9 cellular contexts compared by ENCODE assay signal in genomic region chr4:14871676-14872430, GRCh38.
DNase-seq lines count a peak whose midpoint lies in the region; ATAC-seq and TF ChIP-seq lines count a peak whose summit lies in the region.
"Had no signal": no experiment of that assay in that cellular context is flagged by ENCODE, and none has a peak within 500 bp of the region (broad histone marks: within the 10 kb centered on the region; RNA-seq: fewer than 3 reads in every experiment).

No MANE protein-coding gene starts in this region.

- POLR2A ChIA-PET in PC-3 (lab: Charles Lee; ENCODE audit: unreplicated experiment), result no interaction called here

- H3K4me3 ChIP-seq in PC-3 (ENCODE audit: low read length), result no peak overlapping the region

- H3F3A ChIP-seq in PC-3 (ENCODE audit: low read length, unreplicated experiment), result no peaks in the 10 kb centered on the region

- H3K36me3 ChIP-seq in PC-3 (ENCODE audit: low read depth, low read length), result no peaks in the 10 kb centered on the region

- H3K4me2 ChIP-seq in PC-3 (ENCODE audit: low read length), result peak overlapping the region; percentile 52

- no peaks in the 10 kb centered on the region for H3K9me2 ChIP-seq in PC-3 (replicated peaks; ENCODE audit: low read length)

- TF ChIP-seq CTCF in PC-3 (conservative IDR thresholded peaks at IDR 0.05; ENCODE audit: low read depth, low read length), result peak; percentile 71

- no TSS peak for BruUV-seq in PC-3 (replicated peaks; lab: Mats Ljungman, UMichigan)

- DNase-seq in SKM-1 treated with dmso at 0.1 percent for 144 hours (lab: John Stamatoyannopoulos, UW; ENCODE audit: unreplicated experiment) (peak; percentile 4), SKM-1 (lab: John Stamatoyannopoulos, UW; ENCODE audit: unreplicated experiment) (no peak), PC-3 (peak; percentile 90), dermis blood vessel endothelial cell (peak; percentile 14), NCI-H510A treated with DMSO at 0.1 percent for 48 hours (lab: John Stamatoyannopoulos, UW) (no peak), NCI-H1694 (lab: John Stamatoyannopoulos, UW) (no peak)
- DNase-seq in stimulated activated CD4-positive, alpha-beta T cell treated with anti-CD3 and anti-CD28 coated beads, Interleukin-1b, Interleukin-23, amount 100 ng/mL, for 48 hours, result peak; percentile 22

- H3K79me2 ChIP-seq in PC-3 (ENCODE audit: low read length), result no peaks in the 10 kb centered on the region

- no peaks in the 10 kb centered on the region for H3K27me3 ChIP-seq in PC-3 (ENCODE audit: low read length)

- H4K20me1 ChIP-seq in PC-3 (ENCODE audit: low read length), result no peaks in the 10 kb centered on the region

- ATAC-seq in PC-3 (peak; percentile 94), GM18498 (IDR thresholded peaks at IDR 0.05; ENCODE audit: unreplicated experiment) (no peak)

- H3K27ac ChIP-seq in PC-3 (ENCODE audit: low read length), result peak overlapping the region; percentile 92

- H2AFZ ChIP-seq in PC-3 (ENCODE audit: low read length), result no peak overlapping the region

- CTCF ChIA-PET in PC-3 (lab: Charles Lee), result interaction anchor here (0.6 kb wide), 1 partner anchor 88 kb away, joined by 3 read pairs; no protein-coding TSS in a partner anchor

- intact Hi-C loops in PC-3 (cut with micrococcal nuclease), result no loop called here

- H3K9me3 ChIP-seq in PC-3 (ENCODE audit: low read length), result no peaks in the 10 kb centered on the region
- H3K9me3 ChIP-seq: Caco-2 had no signal

- peaks cover 18% of the 10 kb centered on the region for H3K4me1 ChIP-seq in PC-3 (ENCODE audit: insufficient read depth, low read length)
- H3K4me1 ChIP-seq: Caco-2 had no signal

- H3K9ac ChIP-seq in PC-3 (ENCODE audit: low read length), result peak overlapping the region; percentile 60

Comparison
In these comparisons a context has a peak if more than half of its experiments do, and no peak if none do; other contexts are left out.
1. DNase-seq: peak in SKM-1 treated with dmso at 0.1 percent for 144 hours (single experiment), PC-3 (single experiment), dermis blood vessel endothelial cell (single experiment) and stimulated activated CD4-positive, alpha-beta T cell treated with anti-CD3 and anti-CD28 coated beads, Interleukin-1b, Interleukin-23, amount 100 ng/mL, for 48 hours (single experiment); none in SKM-1 (single experiment), NCI-H510A treated with DMSO at 0.1 percent for 48 hours (single experiment) and NCI-H1694 (single experiment).